16 cellular contexts compared by ENCODE assay signal in genomic region chr4:896630-897029, GRCh38. TPM values are rescaled to one million over a fixed set of nuclear protein-coding genes. Genes with fewer than 3 reads are reported as not detected.
A peak's percentile ranks its signal among the peaks of the same experiment; 100 is the strongest.
DNase-seq lines count a peak whose midpoint lies in the region; ATAC-seq, FAIRE-seq and TF ChIP-seq lines count a peak whose summit lies in the region.
"Had no signal": no experiment of that assay in that cellular context is flagged by ENCODE, and none has a peak within 500 bp of the region (broad histone marks: within the 10 kb centered on the region; RNA-seq: fewer than 3 reads in every experiment).

No MANE protein-coding gene starts in this region.

- TF ChIP-seq POLR2A in breast epithelium (IDR thresholded peaks at IDR 0.05), result no peak

- H3K9me3 ChIP-seq in breast epithelium, result no peaks in the 10 kb centered on the region
- H3K9me3 ChIP-seq in mammary epithelial cell (replicated peaks; ENCODE audit: insufficient read depth, low read length), result no peaks in the 10 kb centered on the region
- no peaks in the 10 kb centered on the region for H3K9me3 ChIP-seq in kidney (ENCODE audit: control insufficient read depth in 1 of 2, low read length in 2 of 2)
- H3K9me3 ChIP-seq in hepatocyte (ENCODE audit: low read depth), result no peaks in the 10 kb centered on the region
- H3K9me3 ChIP-seq: BLaER1, Caco-2 had no signal

- H3K4me1 ChIP-seq in breast epithelium (no peaks in the 10 kb centered on the region), mammary epithelial cell (ENCODE audit: insufficient read depth, low read length) (no peaks in the 10 kb centered on the region), kidney (ENCODE audit: control insufficient read depth in 1 of 2, insufficient read depth in 1 of 2, low read depth in 1 of 2, low read length in 2 of 2) (no peaks in the 10 kb centered on the region), hepatocyte (ENCODE audit: insufficient read depth) (no peaks in the 10 kb centered on the region)
- H3K4me1 ChIP-seq: BLaER1, Caco-2 had no signal

- H3K4me3 ChIP-seq in breast epithelium (no peak overlapping the region), mammary epithelial cell (replicated peaks in 1 of 3; ENCODE audit: insufficient read depth in 1 of 3, low read depth in 2 of 3, low read length in 3 of 3) (no peak overlapping the region), kidney (ENCODE audit: low read length in 2 of 2) (no peak overlapping the region), hepatocyte (no peak overlapping the region)
- H3K4me3 ChIP-seq: BLaER1, GM23338 had no signal

- no peaks in the 10 kb centered on the region for H3K9me2 ChIP-seq in hepatocyte (replicated peaks; ENCODE audit: insufficient read depth)

- no TSS peak for BruUV-seq in MCF 10A (replicated peaks; lab: Mats Ljungman, UMichigan)
- BruUV-seq in mammary epithelial cell (replicated peaks; lab: Mats Ljungman, UMichigan), result TSS peak; percentile 8

- no peaks in the 10 kb centered on the region for H3K9me3 Mint-ChIP-seq in MCF 10A (ENCODE audit: unreplicated experiment)
- H3K9me3 Mint-ChIP-seq: CD8-positive, alpha-beta memory T cell; GM23338 had no signal

- CTCF ChIA-PET in MCF 10A (lab: Yijun Ruan, JAX), result no interaction called here
- CTCF ChIA-PET in mammary epithelial cell (lab: Charles Lee; ENCODE audit: low non-redundant PET), result no interaction called here

- TF ChIP-seq CTCF in MCF 10A (IDR thresholded peaks at IDR 0.05; ENCODE audit: unreplicated experiment) (no peak), breast epithelium (IDR thresholded peaks at IDR 0.05) (no peak), mammary epithelial cell (conservative IDR thresholded peaks at IDR 0.05 in 1 of 2, IDR thresholded peaks at IDR 0.05 in 1 of 2; ENCODE audit: extremely low read depth in 1 of 2, insufficient read depth in 1 of 2, low read depth in 1 of 2, low read length in 2 of 2) (no peak), kidney (IDR thresholded peaks at IDR 0.05; ENCODE audit: borderline replicate concordance, extremely low read depth, insufficient read depth) (no peak), hepatocyte (IDR thresholded peaks at IDR 0.05; ENCODE audit: poor library complexity) (no peak)

- POLR2A ChIA-PET in MCF 10A (lab: Yijun Ruan, JAX), result no interaction called here

- 96% methylated on average over 19 of the region's 20 CpGs for WGBS in mammary epithelial cell (ENCODE audit: low coverage, missing lambda C conversion rate)
- WGBS in hepatocyte (ENCODE audit: low lambda C conversion rate, missing lambda C conversion rate), result 98% methylated on average over 20 of the region's 20 CpGs

- H3K27ac Mint-ChIP-seq in MCF 10A (ENCODE audit: low read depth, unreplicated experiment), result peak overlapping the region; percentile 74
- H3K27ac Mint-ChIP-seq: GM23338 had no signal

- H3K27me3 Mint-ChIP-seq in MCF 10A (ENCODE audit: insufficient read depth, unreplicated experiment), result no peaks in the 10 kb centered on the region
- H3K27me3 Mint-ChIP-seq: CD8-positive, alpha-beta memory T cell had no signal

- dilution Hi-C loops in mammary epithelial cell (cut with HindIII; ENCODE audit: low sequenced_read_pairs), result loop anchor here (5.0 to 10.0 kb wide), 4 partner anchors 48 to 132 kb away; partner anchors contain the start of gene DGKQ

- H3K4me1 Mint-ChIP-seq in MCF 10A (ENCODE audit: insufficient read depth, unreplicated experiment), result no peaks in the 10 kb centered on the region
- H3K4me1 Mint-ChIP-seq: GM23338 had no signal

- H3K27me3 ChIP-seq in breast epithelium (no peaks in the 10 kb centered on the region), mammary epithelial cell (ENCODE audit: insufficient read depth, low read length) (no peaks in the 10 kb centered on the region), hepatocyte (no peaks in the 10 kb centered on the region)
- H3K27me3 ChIP-seq: BLaER1 had no signal

- peaks cover 32% of the 10 kb centered on the region for H3K79me2 ChIP-seq in mammary epithelial cell (ENCODE audit: insufficient read depth, low read length)
- no peaks in the 10 kb centered on the region for H3K79me2 ChIP-seq in hepatocyte

- intact Hi-C loops in MCF 10A (cut with micrococcal nuclease) (no loop called here), breast epithelium (cut with DNase I; ENCODE audit: low total_unique reads) (no loop called here), mammary epithelial cell (cut with micrococcal nuclease) (loop anchor here (5.0 kb wide), 1 partner anchor 91 kb away; the partner anchor contains the start of gene IDUA), kidney (cut with DNase I) (no loop called here), sciatic nerve (cut with DNase I) (no loop called here)

- DNase-seq in MCF 10A (ENCODE audit: unreplicated experiment) (no peak), breast epithelium (ENCODE audit: low spot score in 2 of 2) (no peak), mammary epithelial cell (no peak), kidney (peak; percentile 53), sciatic nerve (ENCODE audit: low spot score) (no peak), hepatocyte (ENCODE audit: low spot score) (no peak)
- DNase-seq in activated CD4-positive, alpha-beta T cell treated with anti-CD3 and anti-CD28 coated beads for 1 hour, result no peak
- DNase-seq: 8988T; AML-193; Caco-2; CD8-positive, alpha-beta memory T cell; DND-41; GDM1 had no signal

- H3K27ac ChIP-seq in breast epithelium, result no peak overlapping the region
- no peak overlapping the region for H3K27ac ChIP-seq in mammary epithelial cell (ENCODE audit: insufficient read depth, low read depth, low read length)
- no peak overlapping the region for H3K27ac ChIP-seq in kidney (ENCODE audit: low read depth in 2 of 2, low read length in 2 of 2)
- no peak overlapping the region for H3K27ac ChIP-seq in hepatocyte
- H3K27ac ChIP-seq: BLaER1 had no signal

- H3K4me2 ChIP-seq in mammary epithelial cell (ENCODE audit: insufficient read depth, low read depth, low read length) (no peak overlapping the region), hepatocyte (no peak overlapping the region)
- H3K4me2 ChIP-seq: BLaER1, GM23338 had no signal

- peaks cover 49% of the 10 kb centered on the region for H3K36me3 Mint-ChIP-seq in MCF 10A (ENCODE audit: insufficient read depth, unreplicated experiment)

- H3K36me3 ChIP-seq in breast epithelium (no peaks in the 10 kb centered on the region), mammary epithelial cell (ENCODE audit: insufficient read depth, low read length) (no peaks in the 10 kb centered on the region), kidney (ENCODE audit: control insufficient read depth in 1 of 2, insufficient read depth in 2 of 2, low read length in 2 of 2) (peaks cover 10 to 12% of the 10 kb centered on the region in 2 donors), hepatocyte (replicated peaks; ENCODE audit: insufficient read depth, low read depth) (no peaks in the 10 kb centered on the region)

- no peaks in the 10 kb centered on the region for H4K20me1 ChIP-seq in mammary epithelial cell (ENCODE audit: insufficient read depth, low read length)
- H4K20me1 ChIP-seq in hepatocyte (ENCODE audit: insufficient read depth, poor library complexity, severe bottlenecking), result no peaks in the 10 kb centered on the region

- no peak for FAIRE-seq in kidney (lab: Jason Lieb, UNC)
- FAIRE-seq: GM12892 had no signal

- no peak overlapping the region for H2AFZ ChIP-seq in mammary epithelial cell (ENCODE audit: low read depth, low read length)
- H2AFZ ChIP-seq in hepatocyte, result no peak overlapping the region
- H2AFZ ChIP-seq: GM23338 had no signal

- ATAC-seq in sciatic nerve, result no peak

- no peak overlapping the region for H3K4me3 Mint-ChIP-seq in MCF 10A (ENCODE audit: unreplicated experiment)
- H3K4me3 Mint-ChIP-seq: CD8-positive, alpha-beta memory T cell; GM23338 had no signal

- in situ Hi-C loops in mammary epithelial cell (cut with MboI; ENCODE audit: low sequenced_read_pairs in 2 of 2), result no loop called here

- H3K9ac ChIP-seq in mammary epithelial cell (ENCODE audit: insufficient read depth, low read length), result no peak overlapping the region
- no peak overlapping the region for H3K9ac ChIP-seq in kidney (ENCODE audit: low read length in 2 of 2)
- H3K9ac ChIP-seq: BLaER1 had no signal

RNA-seq across cellular contexts. Expression of gene GAK, which starts 35.5 kb away (rescaled TPM):
- 70.4 and 72.9 TPM in 2 replicates for total RNA-seq in MCF 10A (2022)
- total RNA-seq in breast epithelium, result 10 to 100 TPM; 76.2 to 95.7 (median 81.9) TPM
- total RNA-seq in mammary epithelial cell, result 100 to 1,000 TPM in 1 of 2 donors, 10 to 100 TPM in 1; 59.5 to 109 TPM
- 25.1 TPM for polyA plus RNA-seq in mammary epithelial cell
- polyA minus RNA-seq in mammary epithelial cell, result 29.7 TPM
- 124 TPM for total RNA-seq in kidney
- 92.0 TPM for polyA plus RNA-seq in kidney (ENCODE audit: insufficient read depth, low read depth, low replicate concordance)
- 96.6 TPM for total RNA-seq in sciatic nerve
- 56.3 and 87.1 TPM in 2 replicates for total RNA-seq in hepatocyte
- 84.9 and 88.4 TPM in 2 replicates for polyA plus RNA-seq in hepatocyte

RNA-seq across cellular contexts. Expression of gene TMEM175, which starts 35.6 kb away (rescaled TPM):
- total RNA-seq in MCF 10A (2022) (22.5 and 28.9 TPM in 2 replicates), breast epithelium (10 to 100 TPM; 26.2 to 32.2 (median 28.2) TPM), mammary epithelial cell (10 to 100 TPM; 12.0 to 21.5 TPM), kidney (31.1 TPM), sciatic nerve (26.8 TPM), hepatocyte (14.8 and 15.5 TPM in 2 replicates)
- polyA plus RNA-seq in mammary epithelial cell (13.8 TPM), kidney (ENCODE audit: insufficient read depth, low read depth, low replicate concordance) (26.0 TPM), hepatocyte (31.4 and 49.7 TPM in 2 replicates)
- polyA minus RNA-seq in mammary epithelial cell, result 50.0 TPM
